18 cellular contexts compared by ENCODE assay signal in genomic region chr14:68253381-68253780, GRCh38.
DNase-seq lines count a peak whose midpoint lies in the region; ATAC-seq, FAIRE-seq and TF ChIP-seq lines count a peak whose summit lies in the region.
"Had no signal": no experiment of that assay in that cellular context is flagged by ENCODE, and none has a peak within 500 bp of the region (broad histone marks: within the 10 kb centered on the region; RNA-seq: fewer than 3 reads in every experiment).

No MANE protein-coding gene starts in this region.

- CTCF ChIA-PET in MCF 10A (lab: Yijun Ruan, JAX) (interaction anchor here (0.7 to 9.5 kb wide), 5 partner anchors 109 to 563 kb away, joined by 3 to 128 read pairs (median 5); no protein-coding TSS in a partner anchor), mammary epithelial cell (lab: Charles Lee; ENCODE audit: low non-redundant PET) (no interaction called here)

- no peak for TF ChIP-seq CTCF in MCF 10A (IDR thresholded peaks at IDR 0.05; ENCODE audit: unreplicated experiment)
- TF ChIP-seq CTCF in mammary epithelial cell (conservative IDR thresholded peaks at IDR 0.05 in 1 of 2, IDR thresholded peaks at IDR 0.05 in 1 of 2; ENCODE audit: extremely low read depth in 1 of 2, insufficient read depth in 1 of 2, low read depth in 1 of 2, low read length in 2 of 2) = no peak
- TF ChIP-seq CTCF in osteocyte (IDR thresholded peaks at IDR 0.05) = no peak

- no peak overlapping the region for H3K4me2 ChIP-seq in mammary epithelial cell (ENCODE audit: insufficient read depth, low read depth, low read length)

- WGBS in mammary epithelial cell (ENCODE audit: low coverage, missing lambda C conversion rate) = 95% methylated on average over 3 of the region's 3 CpGs

- no peaks in the 10 kb centered on the region for H3K79me2 ChIP-seq in mammary epithelial cell (ENCODE audit: insufficient read depth, low read length)

- intact Hi-C loops in MCF 10A (cut with micrococcal nuclease) (loop anchor here (5.0 kb wide), 1 partner anchor 214 kb away; no protein-coding TSS in a partner anchor), mammary epithelial cell (cut with micrococcal nuclease) (loop anchor here (5.0 to 10.0 kb wide), 3 partner anchors 121 to 424 kb away; no protein-coding TSS in a partner anchor)

- peaks cover 7% of the 10 kb centered on the region for H3K36me3 Mint-ChIP-seq in MCF 10A (ENCODE audit: insufficient read depth, unreplicated experiment)
- no peaks in the 10 kb centered on the region for H3K36me3 Mint-ChIP-seq in osteocyte (ENCODE audit: unreplicated experiment)

- H3K4me3 ChIP-seq in mammary epithelial cell (replicated peaks in 1 of 3; ENCODE audit: insufficient read depth in 1 of 3, low read depth in 2 of 3, low read length in 3 of 3) = no peak overlapping the region
- H3K4me3 ChIP-seq: HAP-1 had no signal

- POLR2A ChIA-PET in MCF 10A (lab: Yijun Ruan, JAX) = interaction anchor here (0.6 to 13.7 kb wide), 7 partner anchors 12 to 563 kb away, joined by 3 to 267 read pairs (median 7); partner anchors contain the start of gene ZFP36L1

- H2AFZ ChIP-seq in mammary epithelial cell (ENCODE audit: low read depth, low read length) = no peak overlapping the region

- dilution Hi-C loops in mammary epithelial cell (cut with HindIII; ENCODE audit: low sequenced_read_pairs) = loop anchor here (25.0 kb wide), 1 partner anchor 559 kb away; no protein-coding TSS in a partner anchor

- no peaks in the 10 kb centered on the region for H3K36me3 ChIP-seq in mammary epithelial cell (ENCODE audit: insufficient read depth, low read length)
- H3K36me3 ChIP-seq: HAP-1 had no signal

- in situ Hi-C loops in mammary epithelial cell (cut with MboI; ENCODE audit: low sequenced_read_pairs in 2 of 2) = loop anchor here in 1 of 2 donors (10.0 kb wide), 3 partner anchors 431 to 561 kb away; no protein-coding TSS in a partner anchor

- H3K27ac Mint-ChIP-seq in MCF 10A (ENCODE audit: low read depth, unreplicated experiment) (peak overlapping the region; percentile 49), osteocyte (ENCODE audit: unreplicated experiment) (peak overlapping the region; percentile 32)

- no peak overlapping the region for H3K9ac ChIP-seq in mammary epithelial cell (ENCODE audit: insufficient read depth, low read length)

- no peaks in the 10 kb centered on the region for H3K9me3 Mint-ChIP-seq in MCF 10A (ENCODE audit: unreplicated experiment)
- H3K9me3 Mint-ChIP-seq in osteocyte (ENCODE audit: unreplicated experiment) = no peaks in the 10 kb centered on the region

- H3K4me1 Mint-ChIP-seq in MCF 10A (ENCODE audit: insufficient read depth, unreplicated experiment) = peaks cover 55% of the 10 kb centered on the region
- H3K4me1 Mint-ChIP-seq in osteocyte (ENCODE audit: unreplicated experiment) = peaks cover 72% of the 10 kb centered on the region

- H3K9me3 ChIP-seq in mammary epithelial cell (replicated peaks; ENCODE audit: insufficient read depth, low read length) = no peaks in the 10 kb centered on the region
- H3K9me3 ChIP-seq: HAP-1 had no signal

- no peak for ATAC-seq in HG03432 (IDR thresholded peaks at IDR 0.05; ENCODE audit: unreplicated experiment)
- ATAC-seq: PC-3 had no signal

- H4K20me1 ChIP-seq in mammary epithelial cell (ENCODE audit: insufficient read depth, low read length) = no peaks in the 10 kb centered on the region

- no peaks in the 10 kb centered on the region for H3K27me3 Mint-ChIP-seq in MCF 10A (ENCODE audit: insufficient read depth, unreplicated experiment)
- no peaks in the 10 kb centered on the region for H3K27me3 Mint-ChIP-seq in osteocyte (ENCODE audit: unreplicated experiment)

- no peak for DNase-seq in MCF 10A (ENCODE audit: unreplicated experiment)
- DNase-seq in mammary epithelial cell = no peak
- no peak for DNase-seq in osteocyte (ENCODE audit: extremely low spot score, unreplicated experiment)
- DNase-seq in cerebellum (ENCODE audit: low spot score) = no peak
- DNase-seq in GM03348 (ENCODE audit: low spot score) = no peak
- DNase-seq in SW 1271 (lab: John Stamatoyannopoulos, UW) = no peak
- DNase-seq: 8988T, C1 segment of cervical spinal cord, DMS 273 treated with DMSO at 0.1 percent for 48 hours, EL, NCI-H1436 treated with DMSO at 0.1 percent for 48 hours, NCI-H2081 treated with DMSO at 0.1 percent for 48 hours, NCI-H226, NCI-H526 treated with DMSO at 0.1 percent for 48 hours, PC-3 had no signal

- no peak overlapping the region for H3K4me3 Mint-ChIP-seq in MCF 10A (ENCODE audit: unreplicated experiment)
- H3K4me3 Mint-ChIP-seq in osteocyte (ENCODE audit: unreplicated experiment) = peak overlapping the region; percentile 38

- H3K4me1 ChIP-seq in mammary epithelial cell (ENCODE audit: insufficient read depth, low read length) = peaks cover 48% of the 10 kb centered on the region

- FAIRE-seq in endometrium (lab: Jason Lieb, UNC) = peak; percentile 85

- BruUV-seq in MCF 10A (replicated peaks; lab: Mats Ljungman, UMichigan) (no TSS peak), mammary epithelial cell (replicated peaks; lab: Mats Ljungman, UMichigan) (no TSS peak)

- no peak overlapping the region for H3K27ac ChIP-seq in mammary epithelial cell (ENCODE audit: insufficient read depth, low read depth, low read length)

- H3K27me3 ChIP-seq in mammary epithelial cell (ENCODE audit: insufficient read depth, low read length) = no peaks in the 10 kb centered on the region
